8 cellular contexts compared by ENCODE assay signal in the genomic region with DNA sequence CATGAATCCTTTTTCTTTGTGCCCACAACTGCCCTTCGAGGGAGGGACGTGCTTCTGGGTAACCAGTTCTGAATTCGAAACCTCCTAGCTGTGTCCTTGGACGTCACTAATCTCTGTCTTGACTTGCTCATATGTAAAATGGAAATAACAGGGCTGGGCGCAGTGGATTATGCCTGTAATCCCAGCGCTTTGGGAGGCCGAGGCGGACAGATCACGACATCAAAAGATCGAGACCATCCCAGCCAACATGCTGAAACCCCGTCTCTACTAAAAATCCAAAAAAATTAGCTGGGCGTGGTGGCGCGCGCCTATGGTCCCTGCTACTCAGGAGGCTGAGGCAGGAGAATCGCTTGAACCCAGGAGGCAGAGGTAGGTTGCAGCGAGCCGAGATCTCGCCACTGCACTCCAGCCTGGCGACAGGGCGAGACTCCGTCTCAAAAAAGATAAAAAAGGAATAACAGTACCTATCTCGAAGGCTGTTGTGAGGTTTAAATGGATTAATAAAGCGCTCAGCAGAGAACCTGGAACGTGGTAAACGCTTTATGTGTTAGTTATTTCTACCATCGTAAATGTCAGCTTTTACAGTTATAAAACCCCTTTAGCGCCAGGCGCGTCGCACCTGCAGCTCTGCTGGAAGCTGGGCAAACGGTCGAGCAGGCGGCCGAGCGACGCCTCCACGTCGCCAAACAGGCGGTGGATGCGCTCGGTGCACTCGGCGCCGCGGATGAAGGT. TPM values are rescaled to one million over a fixed set of nuclear protein-coding genes. Genes with fewer than 3 reads are reported as not detected.
DNase-seq lines count a peak whose midpoint lies in the region; ATAC-seq and TF ChIP-seq lines count a peak whose summit lies in the region.

No MANE protein-coding gene starts in this region.

- peaks cover 62% of the 10 kb centered on the region for H3K36me3 ChIP-seq in left ventricle myocardium inferior
- peaks cover 49% of the 10 kb centered on the region for H3K36me3 ChIP-seq in skeletal muscle satellite cell (ENCODE audit: insufficient read depth, low read length)

- H3K4me1 ChIP-seq in left ventricle myocardium inferior: peaks cover 41% of the 10 kb centered on the region
- peaks cover 15% of the 10 kb centered on the region for H3K4me1 ChIP-seq in skeletal muscle satellite cell (ENCODE audit: control insufficient read depth, insufficient read depth, low read length)

- H3K9ac ChIP-seq in skeletal muscle satellite cell (ENCODE audit: low read depth, low read length): peak overlapping the region; percentile 90

- H3K9me3 ChIP-seq in left ventricle myocardium inferior (replicated peaks) (no peaks in the 10 kb centered on the region), skeletal muscle satellite cell (replicated peaks; ENCODE audit: low read length) (no peaks in the 10 kb centered on the region)

- peak overlapping the region; percentile 88 for H3K4me2 ChIP-seq in skeletal muscle satellite cell (ENCODE audit: low read length)

- H3K27me3 ChIP-seq in left ventricle myocardium inferior (ENCODE audit: low read depth) (no peaks in the 10 kb centered on the region), skeletal muscle satellite cell (ENCODE audit: control insufficient read depth, insufficient read depth, low read length) (no peaks in the 10 kb centered on the region)

- intact Hi-C loops in left ventricle myocardium inferior (cut with micrococcal nuclease): no loop called here

- ATAC-seq in GM21381 (IDR thresholded peaks at IDR 0.05; ENCODE audit: unreplicated experiment) (peak; percentile 3), GM19324 (IDR thresholded peaks at IDR 0.05; ENCODE audit: low FRiP score, unreplicated experiment) (no peak), GM21390 (IDR thresholded peaks at IDR 0.05; ENCODE audit: unreplicated experiment) (no peak), GM19467 (IDR thresholded peaks at IDR 0.05; ENCODE audit: unreplicated experiment) (no peak)

- peak overlapping the region; percentile 95 for H3K27ac ChIP-seq in left ventricle myocardium inferior (replicated peaks)

- TF ChIP-seq CTCF in WI38 (IDR thresholded peaks at IDR 0.05; ENCODE audit: low read depth, low read length): no peak
- TF ChIP-seq CTCF in left ventricle myocardium inferior (IDR thresholded peaks at IDR 0.05; ENCODE audit: borderline replicate concordance): no peak

- DNase-seq in left ventricle myocardium inferior: no peak
- no peak for DNase-seq in activated effector memory CD4-positive, alpha-beta T cell treated with anti-CD3 and anti-CD28 coated beads, Interleukin-2, amount 50 U/mL, for 16 hours

- H3K4me3 ChIP-seq in WI38 (ENCODE audit: low read depth, low read length) (peak overlapping the region; percentile 99), left ventricle myocardium inferior (peak overlapping the region; percentile 93), skeletal muscle satellite cell (ENCODE audit: low read length) (peak overlapping the region; percentile 84)

RNA-seq across cellular contexts. Expression of a gene that starts 0.6 kb away (rescaled TPM):
- total RNA-seq in left ventricle myocardium inferior: 24.1 TPM
- total RNA-seq in skeletal muscle satellite cell (2012; rRNA removed): 32.2 and 36.7 TPM in 2 replicates

RNA-seq across cellular contexts. Expression of a gene that starts 0.8 kb away (rescaled TPM):
- 8.2 TPM for total RNA-seq in left ventricle myocardium inferior
- 37.4 and 40.6 TPM in 2 replicates for total RNA-seq in skeletal muscle satellite cell (2012; rRNA removed)

RNA-seq across cellular contexts. Expression of a gene that starts 8.3 kb away (rescaled TPM):
- 6.0 TPM for total RNA-seq in left ventricle myocardium inferior
- 8.6 and 17.5 TPM in 2 replicates for total RNA-seq in skeletal muscle satellite cell (2012; rRNA removed)

RNA-seq across cellular contexts. Expression of a gene that starts 12.9 kb away (rescaled TPM):
- not detected for total RNA-seq in left ventricle myocardium inferior
- total RNA-seq in skeletal muscle satellite cell (2012; rRNA removed): not detected in 2 replicates

RNA-seq across cellular contexts. Expression of a gene that starts 27.6 kb away (rescaled TPM):
- 27.4 TPM for total RNA-seq in left ventricle myocardium inferior
- total RNA-seq in skeletal muscle satellite cell (2012; rRNA removed): 37.0 and 37.1 TPM in 2 replicates
